ENCODE assay signal across 12 cellular contexts in the genomic region with DNA sequence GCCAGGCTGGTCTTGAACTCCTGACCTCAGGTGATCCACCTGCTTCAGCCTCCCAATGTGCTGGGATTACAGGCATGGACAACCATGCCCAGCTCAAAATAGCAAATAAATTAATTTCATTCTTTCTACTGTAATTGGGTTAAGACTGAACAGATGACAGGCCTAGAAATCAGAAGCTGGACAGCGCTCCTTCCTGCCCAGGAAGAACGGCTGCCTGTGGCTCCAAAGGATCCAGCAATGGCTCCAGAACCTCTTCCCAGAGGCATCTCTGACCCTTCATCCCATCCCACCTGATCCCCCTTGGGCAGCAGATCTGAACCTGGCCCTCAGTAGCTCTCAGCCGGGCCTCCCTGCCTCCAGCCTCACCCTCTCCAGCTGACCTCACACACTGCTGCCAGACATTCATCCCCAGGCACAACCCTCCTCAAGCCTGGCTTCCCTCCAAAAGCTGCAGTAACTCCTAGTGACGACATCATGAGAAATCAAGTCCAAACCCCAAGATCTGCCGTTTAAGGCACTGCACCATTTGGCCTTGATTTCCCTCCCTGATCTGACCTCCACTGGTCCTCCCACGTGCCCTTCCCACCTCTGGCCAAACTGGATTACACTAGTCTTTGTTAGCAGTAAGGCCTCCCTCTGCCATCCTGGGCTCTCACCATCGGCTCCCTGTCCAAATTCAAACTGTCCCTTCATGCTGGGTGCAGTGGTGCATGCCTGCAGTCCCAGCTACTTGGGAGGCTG. TPM values are rescaled to one million over a fixed set of nuclear protein-coding genes. Genes with fewer than 3 reads are reported as not detected.
DNase-seq lines count a peak whose midpoint lies in the region; ATAC-seq and TF ChIP-seq lines count a peak whose summit lies in the region.
"Had no signal": no experiment of that assay in that cellular context is flagged by ENCODE, and none has a peak within 500 bp of the region (broad histone marks: within the 10 kb centered on the region; RNA-seq: fewer than 3 reads in every experiment).

No MANE protein-coding gene starts in this region.

- no peaks in the 10 kb centered on the region for H3K27me3 Mint-ChIP-seq in stimulated activated naive CD8-positive, alpha-beta T cell treated with anti-CD3 and anti-CD28 coated beads, Interleukin-15, Interleukin-2, amounts not matched to agents 100 ng/mL and 50 ng/mL, for 24 hours

- peaks cover 34% of the 10 kb centered on the region for H3K4me1 Mint-ChIP-seq in stimulated activated naive CD8-positive, alpha-beta T cell treated with anti-CD3 and anti-CD28 coated beads, Interleukin-15, Interleukin-2, amounts not matched to agents 100 ng/mL and 50 ng/mL, for 24 hours (ENCODE audit: low read depth)

- TF ChIP-seq POLR2A in uterus (IDR thresholded peaks at IDR 0.05): no peak

- H3K9me3 ChIP-seq in SK-N-MC (ENCODE audit: low read depth, low read length) (no peaks in the 10 kb centered on the region), hepatocyte (ENCODE audit: low read depth) (no peaks in the 10 kb centered on the region), uterus (no peaks in the 10 kb centered on the region)

- no peak overlapping the region for H3K9ac ChIP-seq in SK-N-MC (ENCODE audit: insufficient read length)

- peak overlapping the region; percentile 19; the same call in 1 of the 2 replicates for H3K27ac ChIP-seq in SK-N-MC
- H3K27ac ChIP-seq in hepatocyte: no peak overlapping the region
- no peak overlapping the region for H3K27ac ChIP-seq in uterus

- H3K4me3 ChIP-seq in SK-N-MC (no peak overlapping the region), fibroblast of mammary gland (ENCODE audit: control insufficient read depth, low read depth, low read length) (no peak overlapping the region), hepatocyte (no peak overlapping the region), uterus (no peak overlapping the region)

- H3K9me3 Mint-ChIP-seq in stimulated activated naive CD8-positive, alpha-beta T cell treated with anti-CD3 and anti-CD28 coated beads, Interleukin-15, Interleukin-2, amounts not matched to agents 100 ng/mL and 50 ng/mL, for 24 hours: no peaks in the 10 kb centered on the region
- H3K9me3 Mint-ChIP-seq: activated T-helper 2 cell treated with anti-CD3 and anti-CD28 coated beads, Interferon-gamma antibody, Interleukin-2, Interleukin-4, amounts not matched to agents 10 μg/mL and 5 μg/mL and 100 μg/mL, durations not matched to agents 14 hours and 24 hours and 36 hours had no signal

- no peaks in the 10 kb centered on the region; the same call in 1 of the 2 replicates for H3K36me3 ChIP-seq in SK-N-MC (ENCODE audit: insufficient read depth, low read length)
- H3K36me3 ChIP-seq in hepatocyte (replicated peaks; ENCODE audit: insufficient read depth, low read depth): no peaks in the 10 kb centered on the region
- H3K36me3 ChIP-seq in uterus: no peaks in the 10 kb centered on the region

- H3K79me2 ChIP-seq in hepatocyte: no peaks in the 10 kb centered on the region

- no peak overlapping the region for H3K4me3 Mint-ChIP-seq in stimulated activated naive CD8-positive, alpha-beta T cell treated with anti-CD3 and anti-CD28 coated beads, Interleukin-15, Interleukin-2, amounts not matched to agents 100 ng/mL and 50 ng/mL, for 24 hours

- H3K4me1 ChIP-seq in hepatocyte (ENCODE audit: insufficient read depth) (peaks cover 7% of the 10 kb centered on the region), uterus (peaks cover 0 to 11% of the 10 kb centered on the region in 2 donors)

- peaks cover 42% of the 10 kb centered on the region for H3K36me3 Mint-ChIP-seq in stimulated activated naive CD8-positive, alpha-beta T cell treated with anti-CD3 and anti-CD28 coated beads, Interleukin-15, Interleukin-2, amounts not matched to agents 100 ng/mL and 50 ng/mL, for 24 hours (ENCODE audit: low read depth)

- WGBS in hepatocyte (ENCODE audit: low lambda C conversion rate, missing lambda C conversion rate): 84% methylated on average over 7 of the region's 7 CpGs

- H4K20me1 ChIP-seq in hepatocyte (ENCODE audit: insufficient read depth, poor library complexity, severe bottlenecking): no peaks in the 10 kb centered on the region

- ATAC-seq in stimulated activated naive CD8-positive, alpha-beta T cell treated with anti-CD3 and anti-CD28 coated beads, Interleukin-15, Interleukin-2, amounts not matched to agents 100 U/mL and 50 U/mL, for 24 hours: no peak
- no peak for ATAC-seq in HG03095 (IDR thresholded peaks at IDR 0.05; ENCODE audit: unreplicated experiment)

- no peak overlapping the region for H3K4me2 ChIP-seq in hepatocyte

- no peak for DNase-seq in stimulated activated naive CD8-positive, alpha-beta T cell treated with anti-CD3 and anti-CD28 coated beads, Interleukin-15, Interleukin-2, amounts not matched to agents 100 U/mL and 50 U/mL, for 24 hours
- DNase-seq in SK-N-MC (ENCODE audit: low read depth, low spot score): no peak
- DNase-seq in fibroblast of mammary gland (ENCODE audit: low read depth): peak; percentile 91
- DNase-seq in HuH-7 (ENCODE audit: low spot score): no peak
- no peak for DNase-seq in hepatocyte (ENCODE audit: low spot score)
- no peak for DNase-seq in uterus
- DNase-seq: effector memory CD4-positive, alpha-beta T cell; NCI-H748 treated with DMSO at 0.1 percent for 48 hours; T1000 had no signal

- TF ChIP-seq CTCF in fibroblast of mammary gland (conservative IDR thresholded peaks at IDR 0.05; ENCODE audit: control insufficient read depth, insufficient read depth, low read depth, low read length) (no peak), hepatocyte (IDR thresholded peaks at IDR 0.05; ENCODE audit: poor library complexity) (no peak), uterus (IDR thresholded peaks at IDR 0.05) (no peak)

- no peaks in the 10 kb centered on the region for H3K27me3 ChIP-seq in hepatocyte
- no peaks in the 10 kb centered on the region for H3K27me3 ChIP-seq in uterus

- H2AFZ ChIP-seq in hepatocyte: no peak overlapping the region

- intact Hi-C loops in uterus (cut with DNase I; ENCODE audit: low total_unique reads): no loop called here

- H3K9me2 ChIP-seq in hepatocyte (replicated peaks; ENCODE audit: insufficient read depth): no peaks in the 10 kb centered on the region

- peak overlapping the region; percentile 47 for H3K27ac Mint-ChIP-seq in stimulated activated naive CD8-positive, alpha-beta T cell treated with anti-CD3 and anti-CD28 coated beads, Interleukin-15, Interleukin-2, amounts not matched to agents 100 ng/mL and 50 ng/mL, for 24 hours

RNA-seq across cellular contexts. Expression of a gene that starts 3.1 kb away (rescaled TPM):
- total RNA-seq in hepatocyte: 11.0 and 12.4 TPM in 2 replicates
- polyA plus RNA-seq in hepatocyte: 23.6 and 31.4 TPM in 2 replicates
- 10 to 100 TPM; 11.7 to 45.3 (median 25.8) TPM for total RNA-seq in uterus

RNA-seq across cellular contexts. Expression of a gene that starts 12.5 kb away (rescaled TPM):
- total RNA-seq in hepatocyte: 43.4 and 47.5 TPM in 2 replicates
- polyA plus RNA-seq in hepatocyte: 94.9 and 102 TPM in 2 replicates
- 10 to 100 TPM; 13.1 to 42.1 (median 33.0) TPM for total RNA-seq in uterus

RNA-seq across cellular contexts. Expression of a gene that starts 12.7 kb away (rescaled TPM):
- 17.7 and 24.4 TPM in 2 replicates for total RNA-seq in hepatocyte
- polyA plus RNA-seq in hepatocyte: 20.2 and 26.0 TPM in 2 replicates
- total RNA-seq in uterus: 100 to 1,000 TPM in 1 of 4 donors, 10 to 100 TPM in 2, 1 to 10 TPM in 1; 9.4 to 104 (median 40.1) TPM

RNA-seq across cellular contexts. Expression of a gene that starts 15.1 kb away (rescaled TPM):
- total RNA-seq in hepatocyte (4.6 and 10.8 TPM in 2 replicates), uterus (10 to 100 TPM in 2 of 4 donors, 1 to 10 TPM in 2; 4.7 to 59.9 (median 10.1) TPM)
- 7.6 and 8.4 TPM in 2 replicates for polyA plus RNA-seq in hepatocyte
